ENCODE assay signal across 26 cellular contexts in genomic region chr3:24013843-24014242, GRCh38.
"Had no signal": no experiment of that assay in that cellular context is flagged by ENCODE, and none has a peak within 500 bp of the region (broad histone marks: within the 10 kb centered on the region; RNA-seq: fewer than 3 reads in every experiment).

No MANE protein-coding gene starts in this region.

- H3K36me3 ChIP-seq: colonic mucosa, gastroesophageal sphincter, heart left ventricle, left ventricle myocardium inferior, lower lobe of right lung had no signal

- FAIRE-seq: endometrium, frontal cortex, kidney had no signal

- H3K4me3 ChIP-seq: colonic mucosa, gastroesophageal sphincter, heart left ventricle, hepatocyte, left ventricle myocardium inferior, lower lobe of right lung had no signal

- ATAC-seq: effector memory CD8-positive, alpha-beta T cell; esophagus mucosa; foreskin keratinocyte; gastroesophageal sphincter; heart left ventricle; left colon; left lobe of liver; lower lobe of right lung; naive thymus-derived CD4-positive, alpha-beta T cell had no signal

- DNase-seq: colonic mucosa; cortex of kidney; effector CD8-positive, alpha-beta T cell; effector memory CD8-positive, alpha-beta T cell; endodermal cell; erythroblast; foreskin keratinocyte; heart left ventricle; hypothalamus; immature natural killer cell; islet precursor cell; kidney; kidney glomerular epithelial cell; left colon; left ventricle myocardium inferior; lower lobe of right lung; mesendoderm; midbrain; naive thymus-derived CD4-positive, alpha-beta T cell had no signal

- H3K4me2 ChIP-seq: hepatocyte had no signal

- H3K4me1 ChIP-seq: colonic mucosa, lower lobe of right lung had no signal

- H3K27ac ChIP-seq: colonic mucosa, epithelial cell of prostate, foreskin keratinocyte, gastroesophageal sphincter, heart left ventricle, hepatocyte, left ventricle myocardium inferior, lower lobe of right lung had no signal

- H3K27me3 ChIP-seq: colonic mucosa, foreskin keratinocyte, gastroesophageal sphincter, heart left ventricle, hepatocyte had no signal

- H2AFZ ChIP-seq: hepatocyte had no signal

- H3K9me3 ChIP-seq: colonic mucosa, gastroesophageal sphincter, heart left ventricle, left ventricle myocardium inferior, lower lobe of right lung had no signal
